Comparison of ENCODE assay signal across 11 cellular contexts in genomic region chr4:38858097-38858420, GRCh38. TPM values are rescaled to one million over a fixed set of nuclear protein-coding genes. Genes with fewer than 3 reads are reported as not detected.
DNase-seq lines count a peak whose midpoint lies in the region; ATAC-seq, FAIRE-seq and TF ChIP-seq lines count a peak whose summit lies in the region.
"Had no signal": no experiment of that assay in that cellular context is flagged by ENCODE, and none has a peak within 500 bp of the region (broad histone marks: within the 10 kb centered on the region; RNA-seq: fewer than 3 reads in every experiment).

No MANE protein-coding gene starts in this region.

- RAD21 ChIA-PET in GM12878 (lab: Charles Lee; ENCODE audit: unreplicated experiment) = interaction anchor here (3.7 kb wide), 1 partner anchor 77 kb away, joined by 52 read pairs; the partner anchor contains the start of gene TLR10

- TF ChIP-seq RAD21 in GM12878 (IDR thresholded peaks at IDR 0.05; ENCODE audit: insufficient read depth, low read depth, low read length) = no peak

- SMC1A ChIA-PET in GM12878 (lab: Charles Lee; ENCODE audit: uncharacterized antibody, unreplicated experiment) = interaction anchor here (3.7 to 4.3 kb wide), 3 partner anchors 54 to 99 kb away, joined by 36 to 136 read pairs (median 66); partner anchors contain the start of genes TLR1 and TLR10

- POLR2A ChIA-PET in GM12878 (lab: Charles Lee) = interaction anchor here (0.8 to 3.6 kb wide), 3 partner anchors 39 to 97 kb away, joined by 6 to 20 read pairs (median 18); partner anchors contain the start of gene TLR10
- POLR2A ChIA-PET in naive thymus-derived CD8-positive, alpha-beta T cell (lab: Charles Lee) = no interaction called here
- POLR2A ChIA-PET in Caco-2 (lab: Charles Lee) = no interaction called here

- H3K36me3 ChIP-seq in GM12878 (ENCODE audit: control insufficient read depth in 2 of 2, insufficient read depth in 2 of 2, low read length in 1 of 2) (no peaks in the 10 kb centered on the region), Caco-2 (ENCODE audit: control insufficient read depth, insufficient read depth, low read length) (no peaks in the 10 kb centered on the region)

- BruUV-seq in GM12878 (replicated peaks; lab: Mats Ljungman, UMichigan) (TSS peak; percentile 92), Caco-2 (replicated peaks; lab: Mats Ljungman, UMichigan) (no TSS peak)

- H3K9me3 ChIP-seq in GM12878 (replicated peaks; ENCODE audit: control insufficient read depth, insufficient read depth, low read length) = no peaks in the 10 kb centered on the region; the same call in 2 of the 3 replicates
- H3K9me3 ChIP-seq in Caco-2 = no peaks in the 10 kb centered on the region

- no peak for ATAC-seq in GM12878
- no peak for ATAC-seq in naive thymus-derived CD8-positive, alpha-beta T cell

- intact Hi-C loops in GM12878 (cut with micrococcal nuclease; ENCODE audit: unreplicated experiment) (loop anchor here (5.0 kb wide), 1 partner anchor 726 kb away; no protein-coding TSS in a partner anchor), Caco-2 (cut with micrococcal nuclease; ENCODE audit: unreplicated experiment) (no loop called here)

- CTCF ChIA-PET in GM12878 (lab: Yijun Ruan, JAX) = interaction anchor here (0.5 to 5.5 kb wide), 7 partner anchors 9 to 324 kb away, joined by 3 to 172 read pairs (median 64); partner anchors contain the start of genes FAM114A1, TLR1, TLR10 and WDR19
- CTCF ChIA-PET in Caco-2 (lab: Charles Lee) = no interaction called here

- H4K20me1 ChIP-seq in GM12878 (ENCODE audit: control insufficient read depth, insufficient read depth) = no peaks in the 10 kb centered on the region

- FAIRE-seq in GM12878 (lab: Jason Lieb, UNC) = no peak

- H3K9ac ChIP-seq in GM12878 (ENCODE audit: control insufficient read depth, insufficient read depth, low read length) = peak overlapping the region; percentile 32; the same call in 1 of the 2 replicates

- H3K27ac ChIP-seq in 22Rv1 (0 out of 2 replicates have a peak overlapping the region, but pooled peaks have one; percentile 14), HL-60 (replicated peaks) (peak overlapping the region; percentile 74), GM12878 (ENCODE audit: control insufficient read depth, insufficient read depth) (peak overlapping the region; percentile 96)

- no peak for TF ChIP-seq CTCF in 22Rv1 (IDR thresholded peaks at IDR 0.05)
- no peak for TF ChIP-seq CTCF in HL-60 (IDR thresholded peaks at IDR 0.05; ENCODE audit: insufficient read depth, low read length)
- TF ChIP-seq CTCF in GM12878 (IDR thresholded peaks at IDR 0.05 in 2 of 3, conservative IDR thresholded peaks at IDR 0.05 in 1 of 3; ENCODE audit: control insufficient read depth in 2 of 3, extremely low read depth in 1 of 3, insufficient read depth in 1 of 3, low read depth in 3 of 3, low read length in 3 of 3) = no peak
- TF ChIP-seq CTCF in Caco-2 (IDR thresholded peaks at IDR 0.05; ENCODE audit: insufficient read depth in 1 of 2, low read depth in 1 of 2, low read length in 1 of 2, severe bottlenecking in 1 of 2, unreplicated experiment in 1 of 2) = no peak

- WGBS in GM12878 (ENCODE audit: insufficient coverage, insufficient replicate concordance, low lambda C conversion rate, missing lambda C conversion rate) = 3% methylated on average over 3 of the region's 3 CpGs

- H3K27me3 ChIP-seq in HL-60 (ENCODE audit: insufficient read depth, poor library complexity, severe bottlenecking) = no peaks in the 10 kb centered on the region
- H3K27me3 ChIP-seq in GM12878 (replicated peaks in 1 of 2; ENCODE audit: control insufficient read depth in 2 of 2, insufficient read depth in 2 of 2, low read length in 1 of 2) = no peaks in the 10 kb centered on the region
- no peaks in the 10 kb centered on the region; the same call in 1 of the 2 replicates for H3K27me3 ChIP-seq in Caco-2 (replicated peaks; ENCODE audit: control insufficient read depth, insufficient read depth, low read length)

- DNase-seq in HL-60 (ENCODE audit: low read depth in 1 of 2, low spot score in 1 of 2) (no peak), GM12878 (ENCODE audit: low read depth, low spot score) (no peak), Caco-2 (no peak), NCI-H748 (lab: John Stamatoyannopoulos, UW; ENCODE audit: unreplicated experiment) (no peak), NCI-H1436 (lab: John Stamatoyannopoulos, UW) (no peak)
- no peak for DNase-seq in naive thymus-derived CD8-positive, alpha-beta T cell
- no peak for DNase-seq in stimulated activated CD4-positive, alpha-beta T cell treated with anti-CD3 and anti-CD28 coated beads, Interleukin-1b, Interleukin-23, amount 100 ng/mL, for 48 hours
- DNase-seq: glutamatergic neuron, NCI-H1436 treated with DMSO at 0.1 percent for 48 hours, posterior cingulate gyrus had no signal

- peak overlapping the region in 7 of 10 donors; percentile 59 to 94 (median 84) for H3K27ac Mint-ChIP-seq in naive thymus-derived CD8-positive, alpha-beta T cell
- H3K27ac Mint-ChIP-seq in Caco-2 (ENCODE audit: unreplicated experiment) = no peak overlapping the region

- H3K27me3 Mint-ChIP-seq in naive thymus-derived CD8-positive, alpha-beta T cell = peaks cover 0 to 3% (median 2%) of the 10 kb centered on the region in 5 donors
- peaks cover 3% of the 10 kb centered on the region for H3K27me3 Mint-ChIP-seq in Caco-2 (ENCODE audit: insufficient read depth, unreplicated experiment)

- H3K4me3 Mint-ChIP-seq in naive thymus-derived CD8-positive, alpha-beta T cell = peak overlapping the region in 5 of 10 donors; percentile 6 to 75 (median 62)
- H3K4me3 Mint-ChIP-seq in Caco-2 (ENCODE audit: unreplicated experiment) = no peak overlapping the region

- H3K4me3 ChIP-seq in HL-60 (replicated peaks; ENCODE audit: insufficient read depth, low read length) (no peak overlapping the region), GM12878 (no peak overlapping the region; the same call in 1 of the 2 replicates), Caco-2 (ENCODE audit: low read depth, low read length) (no peak overlapping the region)

- in situ Hi-C loops in GM12878 (cut with MboI) = loop anchor here (5.0 to 25.0 kb wide), 2 partner anchors 96 to 546 kb away; no protein-coding TSS in a partner anchor

- no peaks in the 10 kb centered on the region for H3K36me3 Mint-ChIP-seq in naive thymus-derived CD8-positive, alpha-beta T cell
- H3K36me3 Mint-ChIP-seq in Caco-2 (ENCODE audit: insufficient read depth, unreplicated experiment) = no peaks in the 10 kb centered on the region

- H3K79me2 ChIP-seq in GM12878 (ENCODE audit: control insufficient read depth, insufficient read depth, low read length) = peaks cover 29% of the 10 kb centered on the region

- no peak for TF ChIP-seq POLR2A in GM12878 (IDR thresholded peaks at IDR 0.05; ENCODE audit: low read depth, low read length)

- H3K4me1 Mint-ChIP-seq in naive thymus-derived CD8-positive, alpha-beta T cell = peaks cover 27 to 58% (median 40%) of the 10 kb centered on the region in 4 donors
- H3K4me1 Mint-ChIP-seq in Caco-2 (ENCODE audit: low read depth, unreplicated experiment) = peaks cover 7% of the 10 kb centered on the region

- TF ChIP-seq EP300 in GM12878 (IDR thresholded peaks at IDR 0.05; ENCODE audit: borderline replicate concordance in 1 of 2, control insufficient read depth in 1 of 2, low read depth in 2 of 2, low read length in 2 of 2) = no peak

- H2AFZ ChIP-seq in GM12878 (ENCODE audit: control insufficient read depth, low read depth, low read length) = peak overlapping the region; percentile 42; the same call in 1 of the 2 replicates

- H3K4me2 ChIP-seq in GM12878 (ENCODE audit: control insufficient read depth, insufficient read depth) = peak overlapping the region; percentile 12

- no peaks in the 10 kb centered on the region for H3K9me3 Mint-ChIP-seq in naive thymus-derived CD8-positive, alpha-beta T cell
- H3K9me3 Mint-ChIP-seq in Caco-2 (ENCODE audit: unreplicated experiment) = no peaks in the 10 kb centered on the region

- peaks cover 14% of the 10 kb centered on the region for H3K4me1 ChIP-seq in GM12878 (ENCODE audit: control insufficient read depth, insufficient read depth, low read length)
- H3K4me1 ChIP-seq in Caco-2 = no peaks in the 10 kb centered on the region

RNA-seq across cellular contexts. Expression of gene TLR6, which starts 1.4 kb away (rescaled TPM):
- 174 and 189 TPM in 2 replicates for total RNA-seq in GM12878 (2013; cell fraction: nucleolus; rRNA removed)
- 15.4 and 18.1 TPM in 2 replicates for total RNA-seq in GM12878 (2014; rRNA removed)
- total RNA-seq in GM12878 (2014; rRNA removed; fragmentation: Illumina TruSeq; extraction: Trizol) = 18.0 and 18.1 TPM in 2 replicates
- total RNA-seq in GM12878 (2021) = 19.1 and 22.4 TPM in 2 replicates
- polyA plus RNA-seq in GM12878 (2011; ENCODE audit: low read depth) = 11.6 TPM
- 49.4 and 72.4 TPM in 2 replicates for polyA plus RNA-seq in GM12878 (2011; rRNA removed)
- 13.1 and 18.0 TPM in 2 replicates for polyA plus RNA-seq in GM12878 (2011; cell fraction: cytosol; rRNA removed)
- 21.4 and 25.3 TPM in 2 replicates for polyA plus RNA-seq in GM12878 (2011; cell fraction: nucleus; rRNA removed)
- 11.8 and 14.3 TPM in 2 replicates for polyA plus RNA-seq in GM12878 (2012)
- 15.9 and 22.4 TPM in 2 replicates for polyA plus RNA-seq in GM12878 (2014; fragmentation: Illumina TruSeq; extraction: Trizol)
- polyA plus RNA-seq in GM12878 (2014; fragmentation: Nextera tagmentation; extraction: Ambion mirVana) = 1 to 10 TPM; 1.1 to 1.5 TPM
- 8.3 and 9.6 TPM in 2 replicates for polyA plus RNA-seq in GM12878 (2014; rRNA removed)
- 1 to 10 TPM; 2.3 to 2.9 TPM for polyA plus RNA-seq in GM12878 (2016; fragmentation: Nextera tagmentation; extraction: Ambion mirVana)
- 61.3 and 91.4 TPM in 2 replicates for polyA minus RNA-seq in GM12878 (2011; rRNA and poly(A)+ RNA removed)
- 25.1 and 28.5 TPM in 2 replicates for polyA minus RNA-seq in GM12878 (2011; cell fraction: cytosol; rRNA and poly(A)+ RNA removed)
- polyA minus RNA-seq in GM12878 (2011; cell fraction: nucleus; rRNA and poly(A)+ RNA removed) = 28.3 and 34.2 TPM in 2 replicates
- total RNA-seq in naive thymus-derived CD8-positive, alpha-beta T cell = 1 to 10 TPM; 4.0 to 4.1 TPM
- polyA plus RNA-seq in naive thymus-derived CD8-positive, alpha-beta T cell = under 1 TPM in 1 of 3 donors, not detected in 2; 0.29 TPM
- not detected in 2 replicates for total RNA-seq in Caco-2 (2022)

RNA-seq across cellular contexts. Expression of gene FAM114A1, which starts 9.5 kb away (rescaled TPM):
- 34.8 and 41.1 TPM in 2 replicates for total RNA-seq in GM12878 (2013; cell fraction: nucleolus; rRNA removed)
- total RNA-seq in GM12878 (2014; rRNA removed) = 4.0 and 4.1 TPM in 2 replicates
- 3.4 and 5.0 TPM in 2 replicates for total RNA-seq in GM12878 (2014; rRNA removed; fragmentation: Illumina TruSeq; extraction: Trizol)
- 5.0 and 5.4 TPM in 2 replicates for total RNA-seq in GM12878 (2021)
- polyA plus RNA-seq in GM12878 (2011; ENCODE audit: low read depth) = 2.2 TPM
- 3.4 and 4.0 TPM in 2 replicates for polyA plus RNA-seq in GM12878 (2011; rRNA removed)
- polyA plus RNA-seq in GM12878 (2011; cell fraction: cytosol; rRNA removed) = 3.0 and 3.8 TPM in 2 replicates
- polyA plus RNA-seq in GM12878 (2011; cell fraction: nucleus; rRNA removed) = 3.3 and 4.2 TPM in 2 replicates
- 4.6 and 5.2 TPM in 2 replicates for polyA plus RNA-seq in GM12878 (2012)
- polyA plus RNA-seq in GM12878 (2014; fragmentation: Illumina TruSeq; extraction: Trizol) = 4.6 and 6.0 TPM in 2 replicates
- 1 to 10 TPM; 1.3 to 1.9 TPM for polyA plus RNA-seq in GM12878 (2014; fragmentation: Nextera tagmentation; extraction: Ambion mirVana)
- polyA plus RNA-seq in GM12878 (2014; rRNA removed) = 4.3 and 6.2 TPM in 2 replicates
- 1 to 10 TPM; 2.5 to 3.8 TPM for polyA plus RNA-seq in GM12878 (2016; fragmentation: Nextera tagmentation; extraction: Ambion mirVana)
- polyA minus RNA-seq in GM12878 (2011; rRNA and poly(A)+ RNA removed) = 2.0 and 3.6 TPM in 2 replicates
- polyA minus RNA-seq in GM12878 (2011; cell fraction: cytosol; rRNA and poly(A)+ RNA removed) = 0.52 and 0.67 TPM in 2 replicates
- 1.9 and 2.3 TPM in 2 replicates for polyA minus RNA-seq in GM12878 (2011; cell fraction: nucleus; rRNA and poly(A)+ RNA removed)
- total RNA-seq in naive thymus-derived CD8-positive, alpha-beta T cell = under 1 TPM in 1 of 2 experiments, not detected in 1; 0.34 TPM
- polyA plus RNA-seq in naive thymus-derived CD8-positive, alpha-beta T cell = not detected
- total RNA-seq in Caco-2 (2022) = 20.8 and 21.7 TPM in 2 replicates

RNA-seq across cellular contexts. Expression of gene TLR1, which starts 53.5 kb away (rescaled TPM):
- 324 and 329 TPM in 2 replicates for total RNA-seq in GM12878 (2013; cell fraction: nucleolus; rRNA removed)
- total RNA-seq in GM12878 (2014; rRNA removed) = 33.7 and 41.4 TPM in 2 replicates
- total RNA-seq in GM12878 (2014; rRNA removed; fragmentation: Illumina TruSeq; extraction: Trizol) = 33.9 and 35.1 TPM in 2 replicates
- total RNA-seq in GM12878 (2021) = 22.4 and 22.9 TPM in 2 replicates
- 21.7 TPM for polyA plus RNA-seq in GM12878 (2011; ENCODE audit: low read depth)
- 57.1 and 86.9 TPM in 2 replicates for polyA plus RNA-seq in GM12878 (2011; rRNA removed)
- polyA plus RNA-seq in GM12878 (2011; cell fraction: cytosol; rRNA removed) = 22.3 and 24.5 TPM in 2 replicates
- polyA plus RNA-seq in GM12878 (2011; cell fraction: nucleus; rRNA removed) = 41.1 and 61.6 TPM in 2 replicates
- polyA plus RNA-seq in GM12878 (2012) = 26.0 and 27.3 TPM in 2 replicates
- polyA plus RNA-seq in GM12878 (2014; fragmentation: Illumina TruSeq; extraction: Trizol) = 35.0 and 46.6 TPM in 2 replicates
- polyA plus RNA-seq in GM12878 (2014; fragmentation: Nextera tagmentation; extraction: Ambion mirVana) = 1 to 10 TPM; 9.3 to 9.5 TPM
- polyA plus RNA-seq in GM12878 (2014; rRNA removed) = 13.0 and 16.5 TPM in 2 replicates
- 10 to 100 TPM; 17.1 to 17.9 TPM for polyA plus RNA-seq in GM12878 (2016; fragmentation: Nextera tagmentation; extraction: Ambion mirVana)
- polyA minus RNA-seq in GM12878 (2011; rRNA and poly(A)+ RNA removed) = 75.7 and 81.3 TPM in 2 replicates
- 20.4 and 25.1 TPM in 2 replicates for polyA minus RNA-seq in GM12878 (2011; cell fraction: cytosol; rRNA and poly(A)+ RNA removed)
- 110 and 111 TPM in 2 replicates for polyA minus RNA-seq in GM12878 (2011; cell fraction: nucleus; rRNA and poly(A)+ RNA removed)
- 10 to 100 TPM; 11.1 to 13.3 TPM for total RNA-seq in naive thymus-derived CD8-positive, alpha-beta T cell
- 1 to 10 TPM; 7.1 to 7.9 (median 7.4) TPM for polyA plus RNA-seq in naive thymus-derived CD8-positive, alpha-beta T cell
- total RNA-seq in Caco-2 (2022) = not detected in 2 replicates

Comparison
In these comparisons a context has a peak if more than half of its experiments do, and no peak if none do; other contexts are left out.
1. H3K27ac ChIP-seq: peak in every context shown above with its lines; median percentile 96 in GM12878; 74 in HL-60; 14 in 22Rv1.
2. RNA of gene TLR1, which starts 53.5 kb away (total RNA-seq): 22.4 to 329 TPM in GM12878 and 11.1 to 13.3 TPM in naive thymus-derived CD8-positive, alpha-beta T cell; not detected in Caco-2; every median in the first group is over 10 times any median in the second.